21 cellular contexts compared by ENCODE assay signal in genomic region chr9:16487915-16488314, GRCh38.
A peak's percentile ranks its signal among the peaks of the same experiment; 100 is the strongest.
DNase-seq lines count a peak whose midpoint lies in the region; ATAC-seq and TF ChIP-seq lines count a peak whose summit lies in the region.
"Had no signal": no experiment of that assay in that cellular context is flagged by ENCODE, and none has a peak within 500 bp of the region (broad histone marks: within the 10 kb centered on the region; RNA-seq: fewer than 3 reads in every experiment).

No MANE protein-coding gene starts in this region.

- no peaks in the 10 kb centered on the region for H3K36me3 Mint-ChIP-seq in GM23338 (ENCODE audit: low read depth)
- H3K36me3 Mint-ChIP-seq in neural progenitor cell: no peaks in the 10 kb centered on the region
- H3K36me3 Mint-ChIP-seq in glutamatergic neuron (ENCODE audit: unreplicated experiment): no peaks in the 10 kb centered on the region
- H3K36me3 Mint-ChIP-seq: IgD-negative memory B cell had no signal

- H3K36me3 ChIP-seq in GM23338 (ENCODE audit: insufficient read depth): no peaks in the 10 kb centered on the region
- no peaks in the 10 kb centered on the region for H3K36me3 ChIP-seq in neural progenitor cell
- H3K36me3 ChIP-seq in transverse colon: no peaks in the 10 kb centered on the region
- H3K36me3 ChIP-seq: HAP-1 had no signal

- 0 out of 2 replicates have a peak, but pooled peaks cover 3% of the 10 kb centered on the region for H3K9me2 ChIP-seq in GM23338 (ENCODE audit: insufficient read depth)

- no peaks in the 10 kb centered on the region for H3K9me3 ChIP-seq in neural progenitor cell (ENCODE audit: low read depth)
- H3K9me3 ChIP-seq in transverse colon: no peaks in the 10 kb centered on the region
- H3K9me3 ChIP-seq: A549, HAP-1 had no signal

- peaks cover 2% of the 10 kb centered on the region for H3K27me3 Mint-ChIP-seq in GM23338 (ENCODE audit: insufficient read depth, low read depth, poor library complexity)
- H3K27me3 Mint-ChIP-seq in neural progenitor cell (ENCODE audit: insufficient read depth, low read depth): peaks cover 2% of the 10 kb centered on the region
- peaks cover 2% of the 10 kb centered on the region for H3K27me3 Mint-ChIP-seq in glutamatergic neuron (ENCODE audit: unreplicated experiment)
- H3K27me3 Mint-ChIP-seq: CD4-positive, alpha-beta T cell; IgD-negative memory B cell had no signal

- no peak overlapping the region for H3K9ac ChIP-seq in neural progenitor cell

- WGBS in transverse colon (ENCODE audit: low coverage in 1 of 2), 2 donors: 62 to 72% methylated on average over 6 to 7 of the region's 7 CpGs

- H3K27ac Mint-ChIP-seq in GM23338 (no peak overlapping the region), neural progenitor cell (no peak overlapping the region), glutamatergic neuron (ENCODE audit: unreplicated experiment) (no peak overlapping the region)
- H3K27ac Mint-ChIP-seq: CD4-positive, alpha-beta T cell; IgD-negative memory B cell had no signal

- no peak for TF ChIP-seq EP300 in transverse colon (IDR thresholded peaks at IDR 0.05; ENCODE audit: low read depth)

- intact Hi-C loops in transverse colon (cut with DNase I; ENCODE audit: low total_unique reads): no loop called here

- H3K27me3 ChIP-seq in GM23338 (ENCODE audit: insufficient read depth) (no peaks in the 10 kb centered on the region), neural progenitor cell (no peaks in the 10 kb centered on the region), transverse colon (no peaks in the 10 kb centered on the region)

- H3K4me3 Mint-ChIP-seq in GM23338 (no peak overlapping the region), neural progenitor cell (no peak overlapping the region), glutamatergic neuron (ENCODE audit: unreplicated experiment) (no peak overlapping the region)
- H3K4me3 Mint-ChIP-seq: CD4-positive, alpha-beta T cell; IgD-negative memory B cell had no signal

- H3F3A ChIP-seq in GM23338 (replicated peaks; ENCODE audit: low read depth): no peaks in the 10 kb centered on the region
- peaks cover 19% of the 10 kb centered on the region for H3F3A ChIP-seq in neural progenitor cell (ENCODE audit: low read depth)

- in situ Hi-C loops in transverse colon (cut with MboI; ENCODE audit: low pct_ligation_motif_present in 1 of 4, low pct_unique_long_range_greater_than_20kb in 1 of 4, low sequenced_read_pairs in 3 of 4): no loop called here

- H3K4me1 Mint-ChIP-seq in GM23338 (peaks cover 66% of the 10 kb centered on the region), neural progenitor cell (peaks cover 20% of the 10 kb centered on the region), glutamatergic neuron (ENCODE audit: low read depth, unreplicated experiment) (peaks cover 30% of the 10 kb centered on the region)
- H3K4me1 Mint-ChIP-seq: IgD-negative memory B cell had no signal

- peak overlapping the region; percentile 40; the same call in 1 of the 2 replicates for H3K4me2 ChIP-seq in GM23338
- peak overlapping the region; percentile 45 for H3K4me2 ChIP-seq in neural progenitor cell
- H3K4me2 ChIP-seq: A549 had no signal

- TF ChIP-seq POLR2A in transverse colon (IDR thresholded peaks at IDR 0.05): no peak

- H3K4me1 ChIP-seq in GM23338 (ENCODE audit: insufficient read depth): peaks cover 41% of the 10 kb centered on the region
- peaks cover 59% of the 10 kb centered on the region for H3K4me1 ChIP-seq in neural progenitor cell
- H3K4me1 ChIP-seq in transverse colon: no peaks in the 10 kb centered on the region

- H2AFZ ChIP-seq in GM23338 (no peak overlapping the region), neural progenitor cell (replicated peaks) (peak overlapping the region; percentile 40)

- no peak overlapping the region for H3K27ac ChIP-seq in GM23338 (ENCODE audit: low read depth)
- no peak overlapping the region for H3K27ac ChIP-seq in neural progenitor cell
- peak overlapping the region in 3 of 4 donors; percentile 35 to 57 (median 37) for H3K27ac ChIP-seq in transverse colon
- H3K27ac ChIP-seq: 22Rv1, A549, C4-2B, HL-60 had no signal

- H3K79me2 ChIP-seq in GM23338 (replicated peaks; ENCODE audit: insufficient read depth) (no peaks in the 10 kb centered on the region), neural progenitor cell (ENCODE audit: low read depth) (no peaks in the 10 kb centered on the region)

- no peaks in the 10 kb centered on the region for H4K20me1 ChIP-seq in GM23338 (replicated peaks; ENCODE audit: insufficient read depth)
- H4K20me1 ChIP-seq in neural progenitor cell (ENCODE audit: low read depth): no peaks in the 10 kb centered on the region

- H3K9me3 Mint-ChIP-seq in GM23338 (peaks cover 4% of the 10 kb centered on the region; the same call in 1 of the 3 replicates), neural progenitor cell (no peaks in the 10 kb centered on the region), glutamatergic neuron (ENCODE audit: unreplicated experiment) (peaks cover 1% of the 10 kb centered on the region)

- DNase-seq in GM23338 (ENCODE audit: low spot score) (no peak), OCI-M1 (lab: John Stamatoyannopoulos, UW) (peak; percentile 3), neural progenitor cell (ENCODE audit: low spot score) (no peak), transverse colon (no peak), NCI-H1694 treated with DMSO at 0.1 percent for 48 hours (lab: John Stamatoyannopoulos, UW) (no peak), glutamatergic neuron (no peak)
- DNase-seq: AML-193; CD4-positive, alpha-beta T cell; DMS153; DMS79; GDM1; GOT3; KG1 had no signal

- no peak for TF ChIP-seq CTCF in GM23338 (conservative IDR thresholded peaks at IDR 0.05; ENCODE audit: low read depth in 2 of 2)
- TF ChIP-seq CTCF in neural progenitor cell (IDR thresholded peaks at IDR 0.05): no peak
- TF ChIP-seq CTCF in transverse colon (IDR thresholded peaks at IDR 0.05): no peak
- TF ChIP-seq CTCF in glutamatergic neuron (IDR thresholded peaks at IDR 0.05; ENCODE audit: partially characterized antibody, unreplicated experiment): no peak

- no peak for ATAC-seq in GM23338
- no peak for ATAC-seq in HG03045 (IDR thresholded peaks at IDR 0.05; ENCODE audit: unreplicated experiment)
- ATAC-seq: A549, HepG2 had no signal

- H3K4me3 ChIP-seq in GM23338 (no peak overlapping the region), neural progenitor cell (no peak overlapping the region), transverse colon (no peak overlapping the region)
- H3K4me3 ChIP-seq: A549, HAP-1 had no signal

TF ChIP-seq in GM23338, 12 proteins besides CTCF, POLR2A, EP300 and RAD21 (continues in another document):
- TF ChIP-seq POLR2AphosphoS5 (IDR thresholded peaks at IDR 0.05; ENCODE audit: low read depth) (no peak), JUNB (IDR thresholded peaks at IDR 0.05; ENCODE audit: unreplicated experiment) (no peak)
- TF ChIP-seq, protein P1, sequence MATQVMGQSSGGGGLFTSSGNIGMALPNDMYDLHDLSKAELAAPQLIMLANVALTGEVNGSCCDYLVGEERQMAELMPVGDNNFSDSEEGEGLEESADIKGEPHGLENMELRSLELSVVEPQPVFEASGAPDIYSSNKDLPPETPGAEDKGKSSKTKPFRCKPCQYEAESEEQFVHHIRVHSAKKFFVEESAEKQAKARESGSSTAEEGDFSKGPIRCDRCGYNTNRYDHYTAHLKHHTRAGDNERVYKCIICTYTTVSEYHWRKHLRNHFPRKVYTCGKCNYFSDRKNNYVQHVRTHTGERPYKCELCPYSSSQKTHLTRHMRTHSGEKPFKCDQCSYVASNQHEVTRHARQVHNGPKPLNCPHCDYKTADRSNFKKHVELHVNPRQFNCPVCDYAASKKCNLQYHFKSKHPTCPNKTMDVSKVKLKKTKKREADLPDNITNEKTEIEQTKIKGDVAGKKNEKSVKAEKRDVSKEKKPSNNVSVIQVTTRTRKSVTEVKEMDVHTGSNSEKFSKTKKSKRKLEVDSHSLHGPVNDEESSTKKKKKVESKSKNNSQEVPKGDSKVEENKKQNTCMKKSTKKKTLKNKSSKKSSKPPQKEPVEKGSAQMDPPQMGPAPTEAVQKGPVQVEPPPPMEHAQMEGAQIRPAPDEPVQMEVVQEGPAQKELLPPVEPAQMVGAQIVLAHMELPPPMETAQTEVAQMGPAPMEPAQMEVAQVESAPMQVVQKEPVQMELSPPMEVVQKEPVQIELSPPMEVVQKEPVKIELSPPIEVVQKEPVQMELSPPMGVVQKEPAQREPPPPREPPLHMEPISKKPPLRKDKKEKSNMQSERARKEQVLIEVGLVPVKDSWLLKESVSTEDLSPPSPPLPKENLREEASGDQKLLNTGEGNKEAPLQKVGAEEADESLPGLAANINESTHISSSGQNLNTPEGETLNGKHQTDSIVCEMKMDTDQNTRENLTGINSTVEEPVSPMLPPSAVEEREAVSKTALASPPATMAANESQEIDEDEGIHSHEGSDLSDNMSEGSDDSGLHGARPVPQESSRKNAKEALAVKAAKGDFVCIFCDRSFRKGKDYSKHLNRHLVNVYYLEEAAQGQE (IDR thresholded peaks at IDR 0.05; ENCODE audit: unreplicated experiment): no peak

Comparison
In these comparisons a context has a peak if more than half of its experiments do, and no peak if none do; other contexts are left out.
1. H3K27ac ChIP-seq: peak in transverse colon (3 of 4); none in GM23338 (single experiment) and neural progenitor cell (single experiment).